ENCODE assay signal across 18 cellular contexts in genomic region chr10:6045600-6046457, GRCh38. TPM values are rescaled to one million over a fixed set of nuclear protein-coding genes. Genes with fewer than 3 reads are reported as not detected.
DNase-seq lines count a peak whose midpoint lies in the region; ATAC-seq and TF ChIP-seq lines count a peak whose summit lies in the region.
"Had no signal": no experiment of that assay in that cellular context is flagged by ENCODE, and none has a peak within 500 bp of the region (broad histone marks: within the 10 kb centered on the region; RNA-seq: fewer than 3 reads in every experiment).

No MANE protein-coding gene starts in this region.

- DNase-seq in activated effector memory CD4-positive, alpha-beta T cell treated with anti-CD3 and anti-CD28 coated beads, Interleukin-2, amount 50 U/mL, for 16 hours, result peak; percentile 62
- no peak for DNase-seq in activated effector memory CD4-positive, alpha-beta T cell treated with Interleukin-2 at 50 U/mL for 16 hours
- DNase-seq in T-helper 17 cell, result no peak
- peak; percentile 16 for DNase-seq in ecto neural progenitor cell (ENCODE audit: low spot score)
- DNase-seq in stimulated activated naive CD8-positive, alpha-beta T cell treated with anti-CD3 and anti-CD28 coated beads, Interleukin-15, Interleukin-2, amounts not matched to agents 100 U/mL and 50 U/mL, for 24 hours, result peak; percentile 31
- no peak for DNase-seq in AG20443 (ENCODE audit: low spot score)
- no peak for DNase-seq in DMS53 treated with DMSO at 0.1 percent for 48 hours (lab: John Stamatoyannopoulos, UW; ENCODE audit: unreplicated experiment)
- no peak for DNase-seq in GM20000 (ENCODE audit: low spot score)
- DNase-seq: body of pancreas, DMS 273 treated with DMSO at 0.1 percent for 48 hours, foreskin melanocyte, NCI-H1694, NCI-H69 had no signal

- ATAC-seq in T-helper 17 cell, result no peak
- ATAC-seq in stimulated activated naive CD8-positive, alpha-beta T cell treated with anti-CD3 and anti-CD28 coated beads, Interleukin-15, Interleukin-2, amounts not matched to agents 100 U/mL and 50 U/mL, for 24 hours, result peak; percentile 11
- ATAC-seq: body of pancreas had no signal

- peak overlapping the region; percentile 81 for H3K4me3 Mint-ChIP-seq in T-helper 17 cell

- peak overlapping the region; percentile 87 for H3K27ac Mint-ChIP-seq in T-helper 17 cell

- no peaks in the 10 kb centered on the region for H3K27me3 Mint-ChIP-seq in T-helper 17 cell

- no peak for TF ChIP-seq CTCF in GM20000 (IDR thresholded peaks at IDR 0.05; ENCODE audit: extremely low read depth, missing control alignments)

- H3K36me3 Mint-ChIP-seq in T-helper 17 cell (ENCODE audit: low read depth), result peaks cover 5% of the 10 kb centered on the region

- H3K9me3 ChIP-seq in T-helper 17 cell (ENCODE audit: control insufficient read depth, low read length, poor library complexity, severe bottlenecking), result no peaks in the 10 kb centered on the region
- H3K9me3 ChIP-seq: body of pancreas, thoracic aorta had no signal

- H3K4me1 Mint-ChIP-seq in T-helper 17 cell, result peaks cover 64% of the 10 kb centered on the region

RNA-seq across cellular contexts. Expression of gene IL2RA, which starts 16.3 kb away (rescaled TPM):
- 10 to 100 TPM; 51.7 to 59.2 TPM for total RNA-seq in T-helper 17 cell
- total RNA-seq: LHCN-M2, lung microvascular endothelial cell, RPMI7951, skeletal muscle tissue had no signal

RNA-seq across cellular contexts. Expression of gene RBM17, which starts 43.0 kb away (rescaled TPM):
- total RNA-seq in T-helper 17 cell, result 100 to 1,000 TPM; 133 to 146 TPM

Comparison
In these comparisons a context has a peak if more than half of its experiments do, and no peak if none do; other contexts are left out.
1. DNase-seq: peak in activated effector memory CD4-positive, alpha-beta T cell treated with anti-CD3 and anti-CD28 coated beads, Interleukin-2, amount 50 U/mL, for 16 hours (single experiment), ecto neural progenitor cell (single experiment) and stimulated activated naive CD8-positive, alpha-beta T cell treated with anti-CD3 and anti-CD28 coated beads, Interleukin-15, Interleukin-2, amounts not matched to agents 100 U/mL and 50 U/mL, for 24 hours (single experiment); none in activated effector memory CD4-positive, alpha-beta T cell treated with Interleukin-2 at 50 U/mL for 16 hours (single experiment), T-helper 17 cell (0 of 3), AG20443 (single experiment), DMS53 treated with DMSO at 0.1 percent for 48 hours (single experiment) and GM20000 (single experiment).